22 cellular contexts compared by ENCODE assay signal in genomic region chr10:29728541-29729049, GRCh38.
DNase-seq lines count a peak whose midpoint lies in the region; ATAC-seq, FAIRE-seq and TF ChIP-seq lines count a peak whose summit lies in the region.
"Had no signal": no experiment of that assay in that cellular context is flagged by ENCODE, and none has a peak within 500 bp of the region (broad histone marks: within the 10 kb centered on the region; RNA-seq: fewer than 3 reads in every experiment).

No MANE protein-coding gene starts in this region.

- H4K5ac ChIP-seq in IMR-90 (ENCODE audit: low read depth, low read length), result no peak overlapping the region

- DNase-seq in IMR-90, result no peak
- DNase-seq in astrocyte (ENCODE audit: low read depth), result no peak
- DNase-seq in left kidney (ENCODE audit: low read depth, low spot score), result peak; percentile 70
- DNase-seq in retina, result peak; percentile 59
- no peak for DNase-seq in right atrium auricular region (ENCODE audit: low spot score)
- no peak for DNase-seq in DMS79 treated with DMSO at 0.1 percent for 48 hours (lab: John Stamatoyannopoulos, UW)
- no peak for DNase-seq in osteoblast (ENCODE audit: insufficient read length, low spot score, missing footprints)
- DNase-seq: activated CD4-positive, alpha-beta T cell treated with anti-CD3 and anti-CD28 coated beads for 1 hour; activated CD8-positive, alpha-beta memory T cell treated with anti-CD3 and anti-CD28 coated beads, Interleukin-2, amount 50 U/mL, for 48 hours; activated naive CD8-positive, alpha-beta T cell treated with anti-CD3 and anti-CD28 coated beads, Interleukin-2, amount 10 ng/mL, durations not matched to agents 7 days and 5 days; BE2C; DND-41; Karpas-422; left colon; naive thymus-derived CD8-positive, alpha-beta T cell; NCI-H526; RPMI8226; substantia nigra had no signal

- peaks cover 18% of the 10 kb centered on the region for H3K9me1 ChIP-seq in IMR-90 (ENCODE audit: insufficient read depth, low read length)

- in situ Hi-C loops in IMR-90 (cut with MboI; ENCODE audit: low sequenced_read_pairs), result no loop called here

- intact Hi-C loops in IMR-90 (cut with micrococcal nuclease), result no loop called here

- H2AFZ ChIP-seq in IMR-90 (replicated peaks; ENCODE audit: low read length, poor library complexity) (no peak overlapping the region), astrocyte (ENCODE audit: low read depth, low read length) (no peak overlapping the region), osteoblast (ENCODE audit: low read length) (no peak overlapping the region)

- H3K9me3 ChIP-seq in IMR-90 (ENCODE audit: control insufficient read depth, insufficient read depth, low read length) (no peaks in the 10 kb centered on the region), astrocyte (ENCODE audit: insufficient read depth, low read depth, low read length) (no peaks in the 10 kb centered on the region), right atrium auricular region (no peaks in the 10 kb centered on the region), osteoblast (ENCODE audit: low read depth, low read length) (no peaks in the 10 kb centered on the region)
- H3K9me3 ChIP-seq: BE2C had no signal

- H3K4ac ChIP-seq in IMR-90 (ENCODE audit: low read depth, low read length), result no peak overlapping the region

- peak overlapping the region; percentile 1; the same call in 1 of the 2 replicates for H2AK5ac ChIP-seq in IMR-90 (ENCODE audit: low read depth, low read length)

- H3K18ac ChIP-seq in IMR-90 (ENCODE audit: low read depth, low read length), result no peak overlapping the region

- peaks cover 38% of the 10 kb centered on the region for H3K4me1 Mint-ChIP-seq in astrocyte (ENCODE audit: low read depth, unreplicated experiment)

- no peak overlapping the region for H3K14ac ChIP-seq in IMR-90 (replicated peaks; ENCODE audit: low read depth, low read length)

- H3K27me3 Mint-ChIP-seq in astrocyte (ENCODE audit: low read depth, unreplicated experiment), result no peaks in the 10 kb centered on the region
- H3K27me3 Mint-ChIP-seq: naive thymus-derived CD8-positive, alpha-beta T cell had no signal

- H4K91ac ChIP-seq in IMR-90 (ENCODE audit: insufficient read depth, low read depth, low read length), result no peak overlapping the region

- H3K9ac ChIP-seq in IMR-90 (ENCODE audit: low read depth, low read length) (no peak overlapping the region), astrocyte (ENCODE audit: low read length) (peak overlapping the region; percentile 21)

- H3K36me3 Mint-ChIP-seq in astrocyte (ENCODE audit: low read depth, unreplicated experiment), result peaks cover 13% of the 10 kb centered on the region

- POLR2A ChIA-PET in IMR-90 (lab: Charles Lee; ENCODE audit: unreplicated experiment), result no interaction called here

- no peak for TF ChIP-seq CTCF in IMR-90 (conservative IDR thresholded peaks at IDR 0.05; ENCODE audit: low read depth, low read length)
- TF ChIP-seq CTCF in astrocyte (IDR thresholded peaks at IDR 0.05; ENCODE audit: insufficient read depth, low read depth, low read length), result no peak
- TF ChIP-seq CTCF in right atrium auricular region (IDR thresholded peaks at IDR 0.05), result no peak
- no peak for TF ChIP-seq CTCF in osteoblast (IDR thresholded peaks at IDR 0.05; ENCODE audit: extremely low read depth, low read depth, low read length)

- H3K23ac ChIP-seq in IMR-90 (ENCODE audit: low read depth, low read length), result peak overlapping the region; percentile 24; the same call in 1 of the 2 replicates

- no peak overlapping the region for H3K4me3 ChIP-seq in IMR-90 (ENCODE audit: insufficient read depth, low read depth, low read length)
- H3K4me3 ChIP-seq in astrocyte (ENCODE audit: insufficient read depth, low read depth, low read length), result no peak overlapping the region
- H3K4me3 ChIP-seq in right atrium auricular region, result no peak overlapping the region
- no peak overlapping the region for H3K4me3 ChIP-seq in osteoblast (ENCODE audit: insufficient read depth, low read length)

- H2BK5ac ChIP-seq in IMR-90 (ENCODE audit: low read depth, low read length, poor library complexity, severe bottlenecking), result no peak overlapping the region

- H3K9me3 Mint-ChIP-seq in astrocyte (ENCODE audit: unreplicated experiment), result peaks cover 2% of the 10 kb centered on the region
- H3K9me3 Mint-ChIP-seq: naive thymus-derived CD8-positive, alpha-beta T cell had no signal

- H3K27ac Mint-ChIP-seq in astrocyte (ENCODE audit: unreplicated experiment), result no peak overlapping the region
- H3K27ac Mint-ChIP-seq: T-helper 1 cell treated with Interleukin-12 subunit alpha and Interleukin-12 subunit beta and Interleukin-4 antibody, amounts not matched to agents 30 μg/mL and 1 μg/mL, for 36 hours had no signal

- no peak overlapping the region for H2BK20ac ChIP-seq in IMR-90 (ENCODE audit: low read depth, low read length)

- peak overlapping the region in 1 of 2 experiments; percentile 38; a peak in 1 of 4 replicates for H4K8ac ChIP-seq in IMR-90 (ENCODE audit: low read depth in 2 of 2, low read length in 2 of 2)

- BruUV-seq in IMR-90 (replicated peaks; lab: Mats Ljungman, UMichigan), result no TSS peak

- H4K20me1 ChIP-seq in IMR-90 (ENCODE audit: insufficient read depth, low read length) (peaks cover 80% of the 10 kb centered on the region), astrocyte (ENCODE audit: insufficient read depth, low read length) (peaks cover 86% of the 10 kb centered on the region), osteoblast (ENCODE audit: insufficient read depth, low read length) (peaks cover 13% of the 10 kb centered on the region)

- ATAC-seq in IMR-90 (ENCODE audit: low read depth), result no peak
- no peak for ATAC-seq in HG03457 (IDR thresholded peaks at IDR 0.05; ENCODE audit: unreplicated experiment)
- ATAC-seq: HCT116; left colon; naive thymus-derived CD8-positive, alpha-beta T cell had no signal

- 58% methylated on average over 2 of the region's 6 CpGs; no CpG with 5 or more reads in 1 of the 2 experiments for WGBS in IMR-90 (ENCODE audit: extremely low coverage in 2 of 2, insufficient read length in 1 of 2), 2 experiments

- H3K4me1 ChIP-seq in IMR-90 (ENCODE audit: control insufficient read depth, insufficient read depth, low read length) (peaks cover 8% of the 10 kb centered on the region), astrocyte (ENCODE audit: insufficient read depth, low read length) (peaks cover 16% of the 10 kb centered on the region), right atrium auricular region (peaks cover 0 to 34% of the 10 kb centered on the region in 2 donors), osteoblast (ENCODE audit: insufficient read depth, low read length) (peaks cover 3% of the 10 kb centered on the region)

- H3K27me3 ChIP-seq in IMR-90 (ENCODE audit: control insufficient read depth, insufficient read depth, low read length), result no peaks in the 10 kb centered on the region
- H3K27me3 ChIP-seq in astrocyte (ENCODE audit: insufficient read depth, low read length), result no peaks in the 10 kb centered on the region
- H3K27me3 ChIP-seq in right atrium auricular region, result no peaks in the 10 kb centered on the region
- no peaks in the 10 kb centered on the region for H3K27me3 ChIP-seq in osteoblast (ENCODE audit: insufficient read depth, low read length)
- H3K27me3 ChIP-seq: BE2C had no signal

- CTCF ChIA-PET in IMR-90 (lab: Yijun Ruan, JAX), result interaction anchor here (0.6 to 0.7 kb wide), 2 partner anchors 114 to 195 kb away, joined by 4 to 5 read pairs; no protein-coding TSS in a partner anchor

- H3K4me2 ChIP-seq in IMR-90 (ENCODE audit: low read depth, low read length) (no peak overlapping the region), astrocyte (ENCODE audit: low read length) (peak overlapping the region; percentile 62), osteoblast (ENCODE audit: insufficient read depth, low read length) (no peak overlapping the region)

- H2BK120ac ChIP-seq in IMR-90 (ENCODE audit: low read depth, low read length), result no peak overlapping the region

- FAIRE-seq in astrocyte (lab: Jason Lieb, UNC), result no peak
- FAIRE-seq: endometrium had no signal

- no peak overlapping the region for H3K4me3 Mint-ChIP-seq in astrocyte (ENCODE audit: unreplicated experiment)
- H3K4me3 Mint-ChIP-seq: activated naive CD8-positive, alpha-beta T cell treated with anti-CD3 and anti-CD28 coated beads, Interleukin-2, amount 10 ng/mL, durations not matched to agents 7 days and 5 days; naive thymus-derived CD8-positive, alpha-beta T cell; T-helper 1 cell treated with Interleukin-12 subunit alpha and Interleukin-12 subunit beta and Interleukin-4 antibody, amounts not matched to agents 30 μg/mL and 1 μg/mL, for 36 hours had no signal

- no peak for TF ChIP-seq RAD21 in IMR-90 (IDR thresholded peaks at IDR 0.05; ENCODE audit: low read length)

- no peak for TF ChIP-seq POLR2A in IMR-90 (IDR thresholded peaks at IDR 0.05; ENCODE audit: low read depth, low read length)

- no peak overlapping the region; the same call in 2 of the 3 replicates for H2BK15ac ChIP-seq in IMR-90 (ENCODE audit: low read depth, low read length)

- no peak overlapping the region for H2AK9ac ChIP-seq in IMR-90 (replicated peaks; ENCODE audit: low read depth, low read length, poor library complexity)

- H3K27ac ChIP-seq in IMR-90 (ENCODE audit: insufficient read depth, low read length) (no peak overlapping the region), astrocyte (ENCODE audit: low read depth, low read length) (no peak overlapping the region), right atrium auricular region (peak overlapping the region in 1 of 2 donors; percentile 4), osteoblast (ENCODE audit: low read depth, low read length) (no peak overlapping the region)

- H3K36me3 ChIP-seq in IMR-90 (ENCODE audit: control insufficient read depth, insufficient read depth, low read length) (peaks cover 2% of the 10 kb centered on the region), astrocyte (ENCODE audit: insufficient read depth, low read length) (no peaks in the 10 kb centered on the region), right atrium auricular region (no peaks in the 10 kb centered on the region), osteoblast (ENCODE audit: insufficient read depth, low read length) (no peaks in the 10 kb centered on the region)
- H3K36me3 ChIP-seq: BE2C had no signal

- dilution Hi-C loops in IMR-90 (cut with HindIII; ENCODE audit: low sequenced_read_pairs, unreplicated experiment), result no loop called here

- peaks cover 58 to 85% of the 10 kb centered on the region in 2 experiments for H3K79me1 ChIP-seq in IMR-90 (ENCODE audit: low read depth in 1 of 2, low read length in 2 of 2)

- no peak overlapping the region for H3K56ac ChIP-seq in IMR-90 (ENCODE audit: extremely low read depth, insufficient read depth, low read length)

- H3K79me2 ChIP-seq in astrocyte (ENCODE audit: insufficient read depth, low read length), result peaks cover 92% of the 10 kb centered on the region
- peaks cover 70% of the 10 kb centered on the region for H3K79me2 ChIP-seq in osteoblast (ENCODE audit: insufficient read depth, low read length)

TF ChIP-seq in IMR-90, 13 proteins besides CTCF, POLR2A, EP300 and RAD21 (continues in another document):
- TF ChIP-seq RFX5 (IDR thresholded peaks at IDR 0.05; ENCODE audit: low read depth, low read length), result no peak
- TF ChIP-seq NFE2L2 (IDR thresholded peaks at IDR 0.05; ENCODE audit: low read depth, low read length), result no peak
- no peak for TF ChIP-seq CEBPB (IDR thresholded peaks at IDR 0.05; ENCODE audit: low read depth, low read length)
- no peak for TF ChIP-seq MAFK (IDR thresholded peaks at IDR 0.05; ENCODE audit: low read depth, low read length)
- no peak for TF ChIP-seq RCOR1 (IDR thresholded peaks at IDR 0.05; ENCODE audit: insufficient replicate concordance, low read length)

Comparison
In these comparisons a context has a peak if more than half of its experiments do, and no peak if none do; other contexts are left out.
1. DNase-seq: peak in left kidney (single experiment) and retina (single experiment); none in IMR-90 (single experiment), astrocyte (single experiment), right atrium auricular region (single experiment), DMS79 treated with DMSO at 0.1 percent for 48 hours (single experiment) and osteoblast (single experiment).